Comparison of ENCODE assay signal across 9 cellular contexts in the genomic region with DNA sequence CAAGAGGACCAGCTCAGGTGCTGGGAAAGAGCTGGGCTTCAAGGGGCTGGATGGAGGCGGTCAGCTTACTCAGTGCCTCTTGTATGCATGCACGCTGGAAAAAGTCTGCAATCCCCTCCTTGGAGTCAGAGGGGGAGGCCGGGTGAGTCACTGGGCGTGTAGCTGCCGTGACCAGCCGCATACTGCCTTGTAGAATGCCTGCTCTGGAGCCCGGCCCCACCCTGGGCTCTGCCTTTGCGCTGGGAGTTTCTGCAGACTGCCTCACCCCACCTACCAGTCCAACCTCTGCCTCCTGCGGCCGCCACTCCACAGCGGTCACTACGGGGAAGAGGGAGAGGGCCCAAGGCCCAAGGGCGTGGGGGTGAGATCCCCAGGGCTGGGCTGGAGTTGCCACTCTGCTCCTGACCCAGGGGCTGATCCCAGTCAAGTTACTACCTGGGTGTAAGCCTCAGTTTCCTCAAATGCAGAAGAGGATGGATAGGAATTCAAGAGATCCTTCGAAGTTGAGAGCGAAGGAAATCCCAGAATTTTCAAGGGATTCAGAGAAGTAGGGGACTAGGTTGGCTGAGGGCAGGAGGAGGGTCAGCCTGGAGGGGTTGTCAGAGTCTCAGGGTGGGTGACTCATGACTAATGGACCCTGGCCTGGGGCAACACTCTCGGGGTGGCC. TPM values are rescaled to one million over a fixed set of nuclear protein-coding genes. Genes with fewer than 3 reads are reported as not detected.
A peak's percentile ranks its signal among the peaks of the same experiment; 100 is the strongest.
DNase-seq lines count a peak whose midpoint lies in the region; ATAC-seq and TF ChIP-seq lines count a peak whose summit lies in the region.
"Had no signal": no experiment of that assay in that cellular context is flagged by ENCODE, and none has a peak within 500 bp of the region (broad histone marks: within the 10 kb centered on the region; RNA-seq: fewer than 3 reads in every experiment).

No MANE protein-coding gene starts in this region.

- no peaks in the 10 kb centered on the region for H3K9me3 ChIP-seq in SJCRH30 (replicated peaks)

- no peak for TF ChIP-seq CTCF in foreskin fibroblast (IDR thresholded peaks at IDR 0.05; ENCODE audit: low read depth, low read length)

- H3K4me1 Mint-ChIP-seq in activated CD4-positive, alpha-beta memory T cell treated with anti-CD3 and anti-CD28 coated beads for 36 hours (ENCODE audit: low read depth), result no peaks in the 10 kb centered on the region

- H3K4me3 ChIP-seq in SJCRH30 (no peak overlapping the region), foreskin fibroblast (ENCODE audit: low read depth in 1 of 2, low read length in 2 of 2) (peak overlapping the region; percentile 20 to 94)
- H3K4me3 ChIP-seq: cardiac muscle cell had no signal

- peaks cover 20% of the 10 kb centered on the region for H3K27me3 Mint-ChIP-seq in activated CD4-positive, alpha-beta memory T cell treated with anti-CD3 and anti-CD28 coated beads for 36 hours

- no peak overlapping the region for H3K27ac ChIP-seq in SJCRH30

- H3K4me1 ChIP-seq in SJCRH30, result peaks cover 16% of the 10 kb centered on the region; the same call in 1 of the 2 replicates

- CTCF ChIA-PET in activated CD4-positive, alpha-beta memory T cell treated with anti-CD3 and anti-CD28 coated beads for 36 hours (lab: Charles Lee), result no interaction called here

- no peak overlapping the region for H3K4me3 Mint-ChIP-seq in activated CD4-positive, alpha-beta memory T cell treated with anti-CD3 and anti-CD28 coated beads for 36 hours

- no peaks in the 10 kb centered on the region; the same call in 1 of the 2 replicates for H3K27me3 ChIP-seq in SJCRH30
- H3K27me3 ChIP-seq: cardiac muscle cell had no signal

- no peaks in the 10 kb centered on the region for H3K36me3 Mint-ChIP-seq in activated CD4-positive, alpha-beta memory T cell treated with anti-CD3 and anti-CD28 coated beads for 36 hours

- intact Hi-C loops in posterior vena cava (cut with DNase I), result loop anchor here in 1 of 2 donors (2.0 kb wide), 1 partner anchor 40 kb away; a partner anchor contains a TSS
- intact Hi-C loops in activated CD4-positive, alpha-beta memory T cell treated with anti-CD3 and anti-CD28 coated beads for 36 hours (cut with micrococcal nuclease), result no loop called here

- no peak overlapping the region for H3K27ac Mint-ChIP-seq in activated CD4-positive, alpha-beta memory T cell treated with anti-CD3 and anti-CD28 coated beads for 36 hours

- H3K36me3 ChIP-seq in SJCRH30, result no peaks in the 10 kb centered on the region
- H3K36me3 ChIP-seq: cardiac muscle cell had no signal

- no peaks in the 10 kb centered on the region for H3K9me3 Mint-ChIP-seq in activated CD4-positive, alpha-beta memory T cell treated with anti-CD3 and anti-CD28 coated beads for 36 hours

- POLR2A ChIA-PET in activated CD4-positive, alpha-beta memory T cell treated with anti-CD3 and anti-CD28 coated beads for 36 hours (lab: Charles Lee), result no interaction called here

- ATAC-seq in HG02798 (IDR thresholded peaks at IDR 0.05; ENCODE audit: poor library complexity, unreplicated experiment), result no peak
- no peak for ATAC-seq in HG03159 (IDR thresholded peaks at IDR 0.05; ENCODE audit: unreplicated experiment)

- DNase-seq in Daoy (ENCODE audit: low read depth) (peak; percentile 96), SJCRH30 (peak; percentile 51 to 66), foreskin fibroblast (peak; percentile 98 to 99), posterior vena cava (ENCODE audit: low spot score) (peak; percentile 96), midbrain (lab: John Stamatoyannopoulos, UW) (no peak)
- DNase-seq in activated CD4-positive, alpha-beta memory T cell treated with anti-CD3 and anti-CD28 coated beads for 36 hours, result no peak

RNA-seq across cellular contexts. Expression of a gene that starts 4.1 kb away (rescaled TPM):
- total RNA-seq in Daoy (2014; rRNA removed; shearing (Covaris generic)), result not detected in 2 replicates
- total RNA-seq in SJCRH30 (2014; rRNA removed; shearing (Covaris generic)), result 0.35 and 0.51 TPM in 2 replicates
- 100 to 1,000 TPM; 117 to 138 TPM for total RNA-seq in posterior vena cava
- not detected for total RNA-seq in activated CD4-positive, alpha-beta memory T cell treated with anti-CD3 and anti-CD28 coated beads for 36 hours

RNA-seq across cellular contexts. Expression of a gene that starts 28.1 kb away (rescaled TPM):
- not detected in 2 replicates for total RNA-seq in Daoy (2014; rRNA removed; shearing (Covaris generic))
- not detected in 2 replicates for total RNA-seq in SJCRH30 (2014; rRNA removed; shearing (Covaris generic))
- total RNA-seq in posterior vena cava, result not detected
- total RNA-seq in activated CD4-positive, alpha-beta memory T cell treated with anti-CD3 and anti-CD28 coated beads for 36 hours, result not detected
- total RNA-seq: cardiac muscle cell had no signal

RNA-seq across cellular contexts. Expression of a gene that starts 39.8 kb away (rescaled TPM):
- 3.3 TPM in 2 replicates for total RNA-seq in Daoy (2014; rRNA removed; shearing (Covaris generic))
- total RNA-seq in SJCRH30 (2014; rRNA removed; shearing (Covaris generic)), result 3.9 and 5.5 TPM in 2 replicates
- total RNA-seq in posterior vena cava, result 10 to 100 TPM; 24.8 to 25.4 TPM
- total RNA-seq in activated CD4-positive, alpha-beta memory T cell treated with anti-CD3 and anti-CD28 coated beads for 36 hours, result 10 to 100 TPM; 12.0 to 12.8 TPM

Comparison
In these comparisons a context has a peak if more than half of its experiments do, and no peak if none do; other contexts are left out.
1. DNase-seq: peak in Daoy (single experiment), SJCRH30 (2 of 2), foreskin fibroblast (2 of 2) and posterior vena cava (single experiment); none in midbrain (single experiment) and activated CD4-positive, alpha-beta memory T cell treated with anti-CD3 and anti-CD28 coated beads for 36 hours (single experiment).
2. RNA of a gene that starts 4.1 kb away (total RNA-seq): 117 to 138 TPM in posterior vena cava; 0.35 to 0.51 TPM in SJCRH30, not detected in Daoy and not detected in activated CD4-positive, alpha-beta memory T cell treated with anti-CD3 and anti-CD28 coated beads for 36 hours; every median in the first group is over 10 times any median in the second.